Comparison of ENCODE assay signal across 24 cellular contexts in genomic region chr3:126349071-126349470, GRCh38. TPM values are rescaled to one million over a fixed set of nuclear protein-coding genes. Genes with fewer than 3 reads are reported as not detected.
DNase-seq lines count a peak whose midpoint lies in the region; ATAC-seq, FAIRE-seq and TF ChIP-seq lines count a peak whose summit lies in the region.
"Had no signal": no experiment of that assay in that cellular context is flagged by ENCODE, and none has a peak within 500 bp of the region (broad histone marks: within the 10 kb centered on the region; RNA-seq: fewer than 3 reads in every experiment).

No MANE protein-coding gene starts in this region.

- no peaks in the 10 kb centered on the region for H3K4me1 Mint-ChIP-seq in activated T-helper 2 cell treated with anti-CD3 and anti-CD28 coated beads, Interferon-gamma antibody, Interleukin-2, Interleukin-4, amounts not matched to agents 10 μg/mL and 5 μg/mL and 100 μg/mL, durations not matched to agents 14 hours and 24 hours and 36 hours (ENCODE audit: low read depth)

- H3K4me3 Mint-ChIP-seq in activated T-helper 2 cell treated with anti-CD3 and anti-CD28 coated beads, Interferon-gamma antibody, Interleukin-2, Interleukin-4, amounts not matched to agents 10 μg/mL and 5 μg/mL and 100 μg/mL, durations not matched to agents 14 hours and 24 hours and 36 hours (ENCODE audit: low read depth), result no peak overlapping the region

- peaks cover 65% of the 10 kb centered on the region for H3K36me3 ChIP-seq in right atrium auricular region
- peaks cover 11 to 57% of the 10 kb centered on the region in 2 donors for H3K36me3 ChIP-seq in kidney (ENCODE audit: control insufficient read depth in 1 of 2, insufficient read depth in 2 of 2, low read length in 2 of 2)
- H3K36me3 ChIP-seq in uterus, result no peaks in the 10 kb centered on the region

- no peak for TF ChIP-seq POLR2A in uterus (IDR thresholded peaks at IDR 0.05)

- no peak overlapping the region for H3K9ac ChIP-seq in kidney (ENCODE audit: low read length in 2 of 2)
- H3K9ac ChIP-seq: SK-N-SH had no signal

- H3K27ac ChIP-seq in right atrium auricular region (peak overlapping the region; percentile 46 to 54), kidney (ENCODE audit: low read depth in 2 of 2, low read length in 2 of 2) (no peak overlapping the region), uterus (no peak overlapping the region)
- H3K27ac ChIP-seq: C4-2B had no signal

- no peak for FAIRE-seq in kidney (lab: Jason Lieb, UNC)
- FAIRE-seq: D721Med, RCC 7860 had no signal

- H3K9me3 ChIP-seq in right atrium auricular region (no peaks in the 10 kb centered on the region), kidney (ENCODE audit: control insufficient read depth in 1 of 2, low read length in 2 of 2) (no peaks in the 10 kb centered on the region), uterus (no peaks in the 10 kb centered on the region)
- H3K9me3 ChIP-seq: HAP-1, SK-N-SH had no signal

- DNase-seq in right atrium auricular region (ENCODE audit: low spot score), result no peak
- no peak for DNase-seq in Right ventricle myocardium superior
- peak; percentile 65 for DNase-seq in kidney
- peak; percentile 51 for DNase-seq in sciatic nerve (ENCODE audit: low spot score)
- peak; percentile 8 to 12 for DNase-seq in uterus
- DNase-seq in activated T-helper 2 cell treated with anti-CD3 and anti-CD28 coated beads, Interferon-gamma antibody, Interleukin-2, Interleukin-4, amounts not matched to agents 10 μg/mL and 5 μg/mL and 100 μg/mL, durations not matched to agents 14 hours and 24 hours and 36 hours (ENCODE audit: low spot score), result no peak
- no peak for DNase-seq in NK-92 treated with Interleukin-12 subunit alpha and Interleukin-12 subunit beta, amount 100 ng/mL, for 24 hours (lab: John Stamatoyannopoulos, UW)
- DNase-seq: activated CD4-positive, alpha-beta T cell treated with anti-CD3 and anti-CD28 coated beads for 1 hour; central memory CD4-positive, alpha-beta T cell; NCI-H1092 treated with DMSO at 0.1 percent for 48 hours; NCI-H2081; NCI-H446 treated with DMSO at 0.1 percent for 48 hours; SK-N-SH; substantia nigra had no signal

- H3K36me3 Mint-ChIP-seq in activated T-helper 2 cell treated with anti-CD3 and anti-CD28 coated beads, Interferon-gamma antibody, Interleukin-2, Interleukin-4, amounts not matched to agents 10 μg/mL and 5 μg/mL and 100 μg/mL, durations not matched to agents 14 hours and 24 hours and 36 hours (ENCODE audit: low read depth), result no peaks in the 10 kb centered on the region

- no peaks in the 10 kb centered on the region for H3K27me3 ChIP-seq in right atrium auricular region
- no peaks in the 10 kb centered on the region for H3K27me3 ChIP-seq in uterus

- H3K27ac Mint-ChIP-seq in activated T-helper 2 cell treated with anti-CD3 and anti-CD28 coated beads, Interferon-gamma antibody, Interleukin-2, Interleukin-4, amounts not matched to agents 10 μg/mL and 5 μg/mL and 100 μg/mL, durations not matched to agents 14 hours and 24 hours and 36 hours, result no peak overlapping the region

- intact Hi-C loops in Right ventricle myocardium superior (cut with DNase I) (no loop called here), kidney (cut with DNase I) (no loop called here), sciatic nerve (cut with DNase I) (no loop called here), uterus (cut with DNase I; ENCODE audit: low total_unique reads) (no loop called here)
- intact Hi-C loops in activated T-helper 2 cell treated with anti-CD3 and anti-CD28 coated beads, Interferon-gamma antibody, Interleukin-2, Interleukin-4, amounts not matched to agents 10 μg/mL and 5 μg/mL and 100 μg/mL, durations not matched to agents 14 hours and 24 hours and 36 hours (cut with micrococcal nuclease), result no loop called here

- H3K27me3 Mint-ChIP-seq in activated T-helper 2 cell treated with anti-CD3 and anti-CD28 coated beads, Interferon-gamma antibody, Interleukin-2, Interleukin-4, amounts not matched to agents 10 μg/mL and 5 μg/mL and 100 μg/mL, durations not matched to agents 14 hours and 24 hours and 36 hours (ENCODE audit: low read depth), result peaks cover 4% of the 10 kb centered on the region

- ATAC-seq in Right ventricle myocardium superior (ENCODE audit: poor library complexity) (no peak), sciatic nerve (no peak), HG03139 (IDR thresholded peaks at IDR 0.05; ENCODE audit: unreplicated experiment) (no peak)

- TF ChIP-seq CTCF in right atrium auricular region (IDR thresholded peaks at IDR 0.05), result no peak
- no peak for TF ChIP-seq CTCF in kidney (IDR thresholded peaks at IDR 0.05; ENCODE audit: borderline replicate concordance, extremely low read depth, insufficient read depth)
- TF ChIP-seq CTCF in uterus (IDR thresholded peaks at IDR 0.05), result no peak

- H3K9me3 Mint-ChIP-seq in activated T-helper 2 cell treated with anti-CD3 and anti-CD28 coated beads, Interferon-gamma antibody, Interleukin-2, Interleukin-4, amounts not matched to agents 10 μg/mL and 5 μg/mL and 100 μg/mL, durations not matched to agents 14 hours and 24 hours and 36 hours, result no peaks in the 10 kb centered on the region
- H3K9me3 Mint-ChIP-seq: neural crest cell had no signal

- peaks cover 0 to 87% of the 10 kb centered on the region in 2 donors for H3K4me1 ChIP-seq in right atrium auricular region
- H3K4me1 ChIP-seq in kidney (ENCODE audit: control insufficient read depth in 1 of 2, insufficient read depth in 1 of 2, low read depth in 1 of 2, low read length in 2 of 2), result peaks cover 9 to 13% of the 10 kb centered on the region in 2 donors
- no peaks in the 10 kb centered on the region for H3K4me1 ChIP-seq in uterus
- H3K4me1 ChIP-seq: HAP-1 had no signal

- no peak overlapping the region for H3K4me3 ChIP-seq in right atrium auricular region
- no peak overlapping the region for H3K4me3 ChIP-seq in kidney (ENCODE audit: low read length in 2 of 2)
- H3K4me3 ChIP-seq in uterus, result no peak overlapping the region
- H3K4me3 ChIP-seq: HAP-1 had no signal

RNA-seq across cellular contexts. Expression of gene KLF15, which starts 8.1 kb away (rescaled TPM):
- total RNA-seq in right atrium auricular region, result 10 to 100 TPM; 43.4 to 55.1 TPM
- total RNA-seq in Right ventricle myocardium superior, result 34.0 TPM
- 22.9 TPM for total RNA-seq in kidney
- 30.0 TPM for polyA plus RNA-seq in kidney (ENCODE audit: insufficient read depth, low read depth, low replicate concordance)
- total RNA-seq in sciatic nerve, result 22.7 TPM
- total RNA-seq in uterus, result 10 to 100 TPM in 3 of 4 donors, 1 to 10 TPM in 1; 1.9 to 23.4 (median 18.2) TPM
- total RNA-seq in activated T-helper 2 cell treated with anti-CD3 and anti-CD28 coated beads, Interferon-gamma antibody, Interleukin-2, Interleukin-4, amounts not matched to agents 10 μg/mL and 5 μg/mL and 100 μg/mL, durations not matched to agents 14 hours and 24 hours and 36 hours, result 0.14 and 0.30 TPM in 2 replicates
- total RNA-seq: epithelial cell of proximal tubule had no signal

RNA-seq across cellular contexts. Expression of gene CFAP100, which starts 45.6 kb away (rescaled TPM):
- total RNA-seq in right atrium auricular region (not detected), Right ventricle myocardium superior (not detected), kidney (not detected), sciatic nerve (1.5 TPM), uterus (1 to 10 TPM in 1 of 4 donors, under 1 TPM in 1, not detected in 2; 0.98 to 2.8 TPM)
- 0.60 TPM for polyA plus RNA-seq in kidney (ENCODE audit: insufficient read depth, low read depth, low replicate concordance)
- not detected in 2 replicates for total RNA-seq in activated T-helper 2 cell treated with anti-CD3 and anti-CD28 coated beads, Interferon-gamma antibody, Interleukin-2, Interleukin-4, amounts not matched to agents 10 μg/mL and 5 μg/mL and 100 μg/mL, durations not matched to agents 14 hours and 24 hours and 36 hours
- total RNA-seq: epithelial cell of proximal tubule, LHCN-M2, pulmonary artery endothelial cell had no signal
- polyA plus RNA-seq: AG04450, SK-N-SH had no signal

Comparison
In these comparisons a context has a peak if more than half of its experiments do, and no peak if none do; other contexts are left out.
1. DNase-seq: peak in kidney (single experiment), sciatic nerve (single experiment) and uterus (2 of 2); none in right atrium auricular region (single experiment), Right ventricle myocardium superior (single experiment), activated T-helper 2 cell treated with anti-CD3 and anti-CD28 coated beads, Interferon-gamma antibody, Interleukin-2, Interleukin-4, amounts not matched to agents 10 μg/mL and 5 μg/mL and 100 μg/mL, durations not matched to agents 14 hours and 24 hours and 36 hours (single experiment) and NK-92 treated with Interleukin-12 subunit alpha and Interleukin-12 subunit beta, amount 100 ng/mL, for 24 hours (single experiment).
2. H3K27ac ChIP-seq: peak in right atrium auricular region (2 of 2); none in kidney (0 of 2) and uterus (0 of 2).